ENCODE assay signal across 12 cellular contexts in genomic region chr2:96163415-96163767, GRCh38. TPM values are rescaled to one million over a fixed set of nuclear protein-coding genes. Genes with fewer than 3 reads are reported as not detected.
A peak's percentile ranks its signal among the peaks of the same experiment; 100 is the strongest.
DNase-seq lines count a peak whose midpoint lies in the region; ATAC-seq and TF ChIP-seq lines count a peak whose summit lies in the region.
"Had no signal": no experiment of that assay in that cellular context is flagged by ENCODE, and none has a peak within 500 bp of the region (broad histone marks: within the 10 kb centered on the region; RNA-seq: fewer than 3 reads in every experiment).

No MANE protein-coding gene starts in this region.

- H3K27ac ChIP-seq in SU-DHL-6 (ENCODE audit: low read depth, low read length), result peak overlapping the region; percentile 95

- H3K27me3 Mint-ChIP-seq in natural killer cell treated with Interleukin-12 subunit alpha and Interleukin-12 subunit beta and Interleukin-15 and Interleukin-18, amount 100 ng/mL, for 72 hours, result no peaks in the 10 kb centered on the region
- H3K27me3 Mint-ChIP-seq in Calu3 (ENCODE audit: unreplicated experiment), result peaks cover 50% of the 10 kb centered on the region

- ATAC-seq in GM21515 (IDR thresholded peaks at IDR 0.05; ENCODE audit: unreplicated experiment), result peak; percentile 10
- peak in 1 of 2 donors; percentile 1 for ATAC-seq in natural killer cell treated with Interleukin-12 subunit alpha and Interleukin-12 subunit beta and Interleukin-15 and Interleukin-18, amount 100 ng/mL, for 72 hours
- ATAC-seq: left lobe of liver, WTC11 had no signal

- CTCF ChIA-PET in Calu3 (lab: Charles Lee), result no interaction called here

- H3K4me3 ChIP-seq in GM12864 (ENCODE audit: low read depth, low read length) (peak overlapping the region; percentile 2; the same call in 1 of the 2 replicates), SU-DHL-6 (ENCODE audit: insufficient read depth, low read length, poor library complexity, severe bottlenecking) (no peak overlapping the region)

- H2AFZ ChIP-seq in SU-DHL-6 (ENCODE audit: low read depth, low read length, severe bottlenecking), result no peak overlapping the region

- H3K9me3 ChIP-seq in SU-DHL-6 (ENCODE audit: insufficient read depth, low read length), result no peaks in the 10 kb centered on the region

- H3K9me2 ChIP-seq in SU-DHL-6 (replicated peaks; ENCODE audit: insufficient read depth, low read length), result no peaks in the 10 kb centered on the region

- no TSS peak for BruUV-seq in Calu3 (replicated peaks; lab: Mats Ljungman, UMichigan)

- no peaks in the 10 kb centered on the region for H4K20me1 ChIP-seq in SU-DHL-6 (ENCODE audit: low read depth, low read length)

- H3F3A ChIP-seq in SU-DHL-6 (ENCODE audit: insufficient read depth), result peaks cover 35% of the 10 kb centered on the region

- H3K27me3 ChIP-seq in SU-DHL-6 (ENCODE audit: low read length), result no peaks in the 10 kb centered on the region

- no peaks in the 10 kb centered on the region for H3K36me3 ChIP-seq in SU-DHL-6 (ENCODE audit: low read length)

- H3K4me3 Mint-ChIP-seq in natural killer cell treated with Interleukin-12 subunit alpha and Interleukin-12 subunit beta and Interleukin-15 and Interleukin-18, amount 100 ng/mL, for 72 hours, result peak overlapping the region; percentile 63
- no peak overlapping the region for H3K4me3 Mint-ChIP-seq in Calu3 (ENCODE audit: low read depth, unreplicated experiment)
- H3K4me3 Mint-ChIP-seq: brain, WTC11 had no signal

- DNase-seq in GM12864 (ENCODE audit: low read depth) (no peak), GDM1 (lab: John Stamatoyannopoulos, UW) (no peak), DMS 273 (lab: John Stamatoyannopoulos, UW; ENCODE audit: unreplicated experiment) (no peak), GOT3 (lab: John Stamatoyannopoulos, UW) (no peak), Calu3 (no peak)
- DNase-seq in natural killer cell treated with Interleukin-12 subunit alpha and Interleukin-12 subunit beta and Interleukin-15 and Interleukin-18, amount 100 ng/mL, for 72 hours (ENCODE audit: low spot score), result no peak

- H3K4me2 ChIP-seq in SU-DHL-6 (ENCODE audit: low read depth, low read length, poor library complexity, severe bottlenecking), result peak overlapping the region; percentile 73

- H3K27ac Mint-ChIP-seq in natural killer cell treated with Interleukin-12 subunit alpha and Interleukin-12 subunit beta and Interleukin-15 and Interleukin-18, amount 100 ng/mL, for 72 hours, result peak overlapping the region; percentile 57 to 98
- H3K27ac Mint-ChIP-seq in Calu3 (ENCODE audit: unreplicated experiment), result no peak overlapping the region
- H3K27ac Mint-ChIP-seq: WTC11 had no signal

- H3K9me3 Mint-ChIP-seq in natural killer cell treated with Interleukin-12 subunit alpha and Interleukin-12 subunit beta and Interleukin-15 and Interleukin-18, amount 100 ng/mL, for 72 hours, result no peaks in the 10 kb centered on the region
- no peaks in the 10 kb centered on the region for H3K9me3 Mint-ChIP-seq in Calu3 (ENCODE audit: low read depth, unreplicated experiment)

- peaks cover 56 to 64% of the 10 kb centered on the region in 2 donors for H3K4me1 Mint-ChIP-seq in natural killer cell treated with Interleukin-12 subunit alpha and Interleukin-12 subunit beta and Interleukin-15 and Interleukin-18, amount 100 ng/mL, for 72 hours (ENCODE audit: low read depth in 2 of 2)
- H3K4me1 Mint-ChIP-seq in Calu3 (ENCODE audit: low read depth, unreplicated experiment), result no peaks in the 10 kb centered on the region

- no peaks in the 10 kb centered on the region for H3K79me2 ChIP-seq in SU-DHL-6 (ENCODE audit: insufficient read depth, low read length)

- TF ChIP-seq CTCF in GM12864 (IDR thresholded peaks at IDR 0.05; ENCODE audit: low read depth, low read length, missing control alignments), result no peak
- no peak for TF ChIP-seq CTCF in SU-DHL-6 (IDR thresholded peaks at IDR 0.05; ENCODE audit: insufficient read depth, low read length, poor library complexity, severe bottlenecking)
- TF ChIP-seq CTCF in Calu3 (IDR thresholded peaks at IDR 0.05; ENCODE audit: unreplicated experiment), result no peak

- intact Hi-C loops in Calu3 (cut with micrococcal nuclease; ENCODE audit: unreplicated experiment), result no loop called here

- H3K9ac ChIP-seq in SU-DHL-6 (ENCODE audit: low read length), result peak overlapping the region; percentile 73

- no peaks in the 10 kb centered on the region for H3K36me3 Mint-ChIP-seq in natural killer cell treated with Interleukin-12 subunit alpha and Interleukin-12 subunit beta and Interleukin-15 and Interleukin-18, amount 100 ng/mL, for 72 hours
- no peaks in the 10 kb centered on the region for H3K36me3 Mint-ChIP-seq in Calu3 (ENCODE audit: insufficient read depth, unreplicated experiment)
- H3K36me3 Mint-ChIP-seq: brain, WTC11 had no signal

RNA-seq across cellular contexts. Expression of gene DUSP2, which starts 18.2 kb away (rescaled TPM):
- total RNA-seq in natural killer cell treated with Interleukin-12 subunit alpha and Interleukin-12 subunit beta and Interleukin-15 and Interleukin-18, amount 100 ng/mL, for 72 hours, result 10 to 100 TPM; 30.9 to 52.0 TPM
- total RNA-seq in Calu3 (2022), result 4.1 and 5.9 TPM in 2 replicates

RNA-seq across cellular contexts. Expression of gene ASTL, which starts 25.1 kb away (rescaled TPM):
- under 1 TPM in 1 of 2 donors, not detected in 1; 0.92 TPM for total RNA-seq in natural killer cell treated with Interleukin-12 subunit alpha and Interleukin-12 subunit beta and Interleukin-15 and Interleukin-18, amount 100 ng/mL, for 72 hours
- not detected in 2 replicates for total RNA-seq in Calu3 (2022)
- total RNA-seq: left lobe of liver had no signal

RNA-seq across cellular contexts. Expression of gene STARD7, which starts 45.2 kb away (rescaled TPM):
- total RNA-seq in natural killer cell treated with Interleukin-12 subunit alpha and Interleukin-12 subunit beta and Interleukin-15 and Interleukin-18, amount 100 ng/mL, for 72 hours, result 100 to 1,000 TPM; 153 to 206 TPM
- total RNA-seq in Calu3 (2022), result 119 and 123 TPM in 2 replicates

RNA-seq across cellular contexts. Expression of gene ADRA2B, which starts 47.0 kb away (rescaled TPM):
- total RNA-seq in natural killer cell treated with Interleukin-12 subunit alpha and Interleukin-12 subunit beta and Interleukin-15 and Interleukin-18, amount 100 ng/mL, for 72 hours, result not detected
- 0.22 TPM in 1 of 2 replicates, not detected in the other for total RNA-seq in Calu3 (2022)
- total RNA-seq: M059J had no signal
